ENCODE assay signal across 29 cellular contexts in the genomic region with DNA sequence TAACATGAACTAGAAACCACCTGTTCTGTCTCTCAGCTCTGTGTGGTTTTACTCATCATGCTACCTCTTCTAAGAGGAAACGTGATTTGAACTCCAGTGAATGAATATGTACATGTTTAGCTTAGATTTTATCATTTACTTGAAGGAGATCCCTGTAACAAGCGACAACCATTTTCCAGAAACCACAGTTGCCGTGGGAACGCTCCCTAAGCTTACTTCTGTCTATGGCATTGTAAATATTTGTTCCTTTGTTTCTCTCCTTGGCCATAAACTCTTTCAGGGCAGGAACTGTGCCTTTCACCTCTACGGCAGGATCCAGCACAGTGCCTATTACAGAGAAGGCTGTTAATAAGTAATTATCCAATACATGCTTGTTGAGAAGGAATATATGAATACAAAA. TPM values are rescaled to one million over a fixed set of nuclear protein-coding genes. Genes with fewer than 3 reads are reported as not detected.
DNase-seq lines count a peak whose midpoint lies in the region; ATAC-seq and TF ChIP-seq lines count a peak whose summit lies in the region.
"Had no signal": no experiment of that assay in that cellular context is flagged by ENCODE, and none has a peak within 500 bp of the region (broad histone marks: within the 10 kb centered on the region; RNA-seq: fewer than 3 reads in every experiment).

No MANE protein-coding gene starts in this region.

- POLR2A ChIA-PET in OCI-LY7 (lab: Charles Lee) = no interaction called here

- no peaks in the 10 kb centered on the region for H4K20me1 ChIP-seq in OCI-LY7 (ENCODE audit: insufficient read depth, low read length)
- H4K20me1 ChIP-seq: BLaER1 treated with 17β-estradiol and CSF1 and Interleukin-3, amounts not matched to agents 10 nM and 100 nM had no signal

- CTCF ChIA-PET in OCI-LY7 (lab: Charles Lee; ENCODE audit: unreplicated experiment) = no interaction called here

- H3K36me3 ChIP-seq in OCI-LY7 (ENCODE audit: insufficient read depth, low read length) = no peaks in the 10 kb centered on the region
- H3K36me3 ChIP-seq: BLaER1 treated with 17β-estradiol and CSF1 and Interleukin-3, amounts not matched to agents 10 nM and 100 nM; brain microvascular endothelial cell; thyroid gland had no signal

- H3K9me2 ChIP-seq in OCI-LY7 (ENCODE audit: insufficient read depth, low read length) = no peaks in the 10 kb centered on the region
- H3K9me2 ChIP-seq: SK-N-SH had no signal

- BruUV-seq in OCI-LY7 (replicated peaks; lab: Mats Ljungman, UMichigan) = no TSS peak

- ATAC-seq in GM21723 (IDR thresholded peaks at IDR 0.05; ENCODE audit: unreplicated experiment) = no peak
- ATAC-seq: activated CD4-positive, alpha-beta T cell treated with anti-CD3 and anti-CD28 coated beads for 36 hours; activated CD8-positive, alpha-beta memory T cell treated with anti-CD3 and anti-CD28 coated beads, Interleukin-2, amount 10 ng/mL, durations not matched to agents 7 days and 5 days; activated T-helper 17 cell treated with anti-CD3 and anti-CD28 coated beads, Interleukin-2, amount 50 U/mL, for 72 hours; HepG2; stimulated activated naive B cell treated with anti-CD40 and anti-IgM and Interleukin-4, amounts not matched to agents 10 μg/mL and 1 μg/mL and 100 μg/mL, for 72 hours had no signal

- H3K9me3 ChIP-seq in OCI-LY7 (ENCODE audit: low read length) = no peaks in the 10 kb centered on the region
- H3K9me3 ChIP-seq: BLaER1 treated with 17β-estradiol and CSF1 and Interleukin-3, amounts not matched to agents 10 nM and 100 nM; SK-N-SH; thyroid gland had no signal

- no peak overlapping the region for H3K4me3 ChIP-seq in OCI-LY7 (ENCODE audit: low read depth, low read length, poor library complexity, severe bottlenecking)
- H3K4me3 ChIP-seq: BLaER1 treated with 17β-estradiol and CSF1 and Interleukin-3, amounts not matched to agents 10 nM and 100 nM; PC-9; thyroid gland had no signal

- H2AFZ ChIP-seq in OCI-LY7 (ENCODE audit: low read length) = no peak overlapping the region
- H2AFZ ChIP-seq: PC-9 had no signal

- H3K27ac ChIP-seq in OCI-LY7 (ENCODE audit: low read depth, low read length, poor library complexity, severe bottlenecking) = no peak overlapping the region
- H3K27ac ChIP-seq: BLaER1 treated with 17β-estradiol and CSF1 and Interleukin-3, amounts not matched to agents 10 nM and 100 nM; brain microvascular endothelial cell; PC-9; thyroid gland had no signal

- no peak for TF ChIP-seq CTCF in OCI-LY7 (conservative IDR thresholded peaks at IDR 0.05; ENCODE audit: low read length)

- no peak overlapping the region for H3K4me2 ChIP-seq in OCI-LY7 (ENCODE audit: low read length)
- H3K4me2 ChIP-seq: BLaER1 treated with 17β-estradiol and CSF1 and Interleukin-3, amounts not matched to agents 10 nM and 100 nM; PC-9; SK-N-SH had no signal

- H3K4me1 ChIP-seq in OCI-LY7 (ENCODE audit: insufficient read depth, low read length, poor library complexity, severe bottlenecking) = peaks cover 17% of the 10 kb centered on the region
- H3K4me1 ChIP-seq: BLaER1 treated with 17β-estradiol and CSF1 and Interleukin-3, amounts not matched to agents 10 nM and 100 nM had no signal

- no peaks in the 10 kb centered on the region for H3K79me2 ChIP-seq in OCI-LY7 (ENCODE audit: insufficient read depth, low read depth, low read length)

- DNase-seq in NCI-H1092 treated with DMSO at 0.1 percent for 48 hours (lab: John Stamatoyannopoulos, UW) (peak; percentile 55), NCI-H1092 (lab: John Stamatoyannopoulos, UW) (no peak), DMS79 treated with DMSO at 0.1 percent for 48 hours (lab: John Stamatoyannopoulos, UW) (peak; percentile 54), NCI-H748 treated with DMSO at 0.1 percent for 48 hours (lab: John Stamatoyannopoulos, UW) (peak; percentile 64), left kidney (ENCODE audit: low read depth, low spot score) (peak; percentile 27), OCI-LY7 (ENCODE audit: low spot score) (no peak)
- no peak for DNase-seq in stimulated activated CD4-positive, alpha-beta T cell treated with anti-CD3 and anti-CD28 coated beads, Interleukin-4, amount 100 ng/mL, for 4 hours
- DNase-seq: 8988T; activated CD4-positive, alpha-beta T cell treated with anti-CD3 and anti-CD28 coated beads for 36 hours; activated CD8-positive, alpha-beta memory T cell treated with anti-CD3 and anti-CD28 coated beads, Interleukin-2, amount 10 ng/mL, durations not matched to agents 7 days and 5 days; activated naive CD8-positive, alpha-beta T cell treated with anti-CD3 and anti-CD28 coated beads, Interleukin-2, amount 10 ng/mL, durations not matched to agents 7 days and 5 days; brain microvascular endothelial cell; cortex of kidney; DMS 273 treated with DMSO at 0.1 percent for 48 hours; GOT3; kidney; midbrain; MM.1S; NCI-H2171 treated with DMSO at 0.1 percent for 48 hours; PC-9; retina; SK-N-SH; stimulated activated CD4-positive, alpha-beta T cell treated with anti-CD3 and anti-CD28 coated beads, Interleukin-15, amount 100 ng/mL, for 24 hours; stimulated activated naive B cell treated with anti-CD40 and anti-IgM and Interleukin-4, amounts not matched to agents 10 μg/mL and 1 μg/mL and 100 μg/mL, for 72 hours; thyroid gland had no signal

- intact Hi-C loops in OCI-LY7 (cut with micrococcal nuclease; ENCODE audit: unreplicated experiment) = no loop called here

RNA-seq across cellular contexts. Expression of gene TPH1, which starts 17.1 kb away (rescaled TPM):
- 0.19 and 0.44 TPM in 2 replicates for total RNA-seq in OCI-LY7 (2014; rRNA removed; shearing (Covaris generic))
- total RNA-seq in OCI-LY7 (2022) = 0.23 and 0.39 TPM in 2 replicates
- total RNA-seq: PC-9 had no signal

RNA-seq across cellular contexts. Expression of gene SAAL1, which starts 42.8 kb away (rescaled TPM):
- 32.2 and 40.0 TPM in 2 replicates for total RNA-seq in OCI-LY7 (2014; rRNA removed; shearing (Covaris generic))
- total RNA-seq in OCI-LY7 (2022) = 46.4 and 52.3 TPM in 2 replicates

RNA-seq across cellular contexts. Expression of gene SERGEF, which starts 50.3 kb away (rescaled TPM):
- 35.4 and 47.1 TPM in 2 replicates for total RNA-seq in OCI-LY7 (2014; rRNA removed; shearing (Covaris generic))
- 42.2 and 43.8 TPM in 2 replicates for total RNA-seq in OCI-LY7 (2022)

Comparison
In these comparisons a context has a peak if more than half of its experiments do, and no peak if none do; other contexts are left out.
1. DNase-seq: peak in NCI-H1092 treated with DMSO at 0.1 percent for 48 hours (single experiment), DMS79 treated with DMSO at 0.1 percent for 48 hours (single experiment), NCI-H748 treated with DMSO at 0.1 percent for 48 hours (single experiment) and left kidney (single experiment); none in NCI-H1092 (single experiment), OCI-LY7 (single experiment) and stimulated activated CD4-positive, alpha-beta T cell treated with anti-CD3 and anti-CD28 coated beads, Interleukin-4, amount 100 ng/mL, for 4 hours (0 of 2).